Comparison of ENCODE assay signal across 17 cellular contexts in genomic region chr12:14946162-14946561, GRCh38. TPM values are rescaled to one million over a fixed set of nuclear protein-coding genes. Genes with fewer than 3 reads are reported as not detected.
DNase-seq lines count a peak whose midpoint lies in the region; ATAC-seq and TF ChIP-seq lines count a peak whose summit lies in the region.
"Had no signal": no experiment of that assay in that cellular context is flagged by ENCODE, and none has a peak within 500 bp of the region (broad histone marks: within the 10 kb centered on the region; RNA-seq: fewer than 3 reads in every experiment).

No MANE protein-coding gene starts in this region.

- no peaks in the 10 kb centered on the region for H3K9me3 Mint-ChIP-seq in activated CD4-positive, alpha-beta T cell treated with anti-CD3 and anti-CD28 coated beads, Interleukin-2, amount 10 ng/mL, durations not matched to agents 24 days and 14 days
- H3K9me3 Mint-ChIP-seq in activated CD8-positive, alpha-beta T cell treated with anti-CD3 and anti-CD28 coated beads, Interleukin-2, amount 10 ng/mL, durations not matched to agents 7 days and 5 days (ENCODE audit: insufficient read depth), result no peaks in the 10 kb centered on the region

- H3K4me3 Mint-ChIP-seq in activated CD4-positive, alpha-beta T cell treated with anti-CD3 and anti-CD28 coated beads, Interleukin-2, amount 10 ng/mL, durations not matched to agents 24 days and 14 days, result peak overlapping the region; percentile 15
- no peak overlapping the region for H3K4me3 Mint-ChIP-seq in activated CD8-positive, alpha-beta T cell treated with anti-CD3 and anti-CD28 coated beads, Interleukin-2, amount 10 ng/mL, durations not matched to agents 7 days and 5 days

- CTCF ChIA-PET in activated CD8-positive, alpha-beta T cell treated with anti-CD3 and anti-CD28 coated beads, Interleukin-2, amount 10 ng/mL, durations not matched to agents 7 days and 5 days (lab: Charles Lee), result interaction anchor here (1.0 kb wide), 1 partner anchor 10 kb away, joined by 7 read pairs; no protein-coding TSS in a partner anchor

- TF ChIP-seq CTCF in gastroesophageal sphincter (IDR thresholded peaks at IDR 0.05), result no peak
- TF ChIP-seq CTCF in suprapubic skin (IDR thresholded peaks at IDR 0.05), result no peak
- no peak for TF ChIP-seq CTCF in GM13976 (IDR thresholded peaks at IDR 0.05; ENCODE audit: borderline replicate concordance, control extremely low read depth, extremely low read depth, insufficient read depth, missing control alignments)

- TF ChIP-seq EP300 in gastroesophageal sphincter (IDR thresholded peaks at IDR 0.05) (no peak), suprapubic skin (IDR thresholded peaks at IDR 0.05) (no peak)

- intact Hi-C loops in activated CD4-positive, alpha-beta T cell treated with anti-CD3 and anti-CD28 coated beads, Interleukin-2, amount 10 ng/mL, durations not matched to agents 24 days and 14 days (cut with micrococcal nuclease), result no loop called here

- H3K27me3 Mint-ChIP-seq in activated CD4-positive, alpha-beta T cell treated with anti-CD3 and anti-CD28 coated beads, Interleukin-2, amount 10 ng/mL, durations not matched to agents 24 days and 14 days, result no peaks in the 10 kb centered on the region
- no peaks in the 10 kb centered on the region for H3K27me3 Mint-ChIP-seq in activated CD8-positive, alpha-beta T cell treated with anti-CD3 and anti-CD28 coated beads, Interleukin-2, amount 10 ng/mL, durations not matched to agents 7 days and 5 days (ENCODE audit: low read depth)

- no peak for ATAC-seq in activated CD8-positive, alpha-beta T cell treated with anti-CD3 and anti-CD28 coated beads, Interleukin-2, amount 10 ng/mL, durations not matched to agents 7 days and 5 days
- ATAC-seq in gastroesophageal sphincter, result no peak
- ATAC-seq in GM19395 (IDR thresholded peaks at IDR 0.05; ENCODE audit: unreplicated experiment), result no peak
- ATAC-seq: activated CD4-positive, CD25-positive, alpha-beta regulatory T cell treated with anti-CD3 and anti-CD28 coated beads, Interleukin-2, amount 50 U/mL, for 24 hours; foreskin keratinocyte; SK-N-SH treated with all-trans-retinoic acid at 6 μM for 48 hours had no signal

- H3K9me3 ChIP-seq in gastroesophageal sphincter, result no peaks in the 10 kb centered on the region
- no peaks in the 10 kb centered on the region for H3K9me3 ChIP-seq in suprapubic skin
- H3K9me3 ChIP-seq: sigmoid colon had no signal

- POLR2A ChIA-PET in activated CD8-positive, alpha-beta T cell treated with anti-CD3 and anti-CD28 coated beads, Interleukin-2, amount 10 ng/mL, durations not matched to agents 7 days and 5 days (lab: Charles Lee), result interaction anchor here (0.7 to 2.7 kb wide), 4 partner anchors 11 to 218 kb away, joined by 3 to 14 read pairs (median 7); no protein-coding TSS in a partner anchor

- H3K4me1 ChIP-seq in gastroesophageal sphincter (peaks cover 9 to 58% (median 16%) of the 10 kb centered on the region in 3 donors), suprapubic skin (peaks cover 51% of the 10 kb centered on the region)

- H3K27ac Mint-ChIP-seq in activated CD4-positive, alpha-beta T cell treated with anti-CD3 and anti-CD28 coated beads, Interleukin-2, amount 10 ng/mL, durations not matched to agents 24 days and 14 days, result peak overlapping the region; percentile 70
- peak overlapping the region; percentile 68 for H3K27ac Mint-ChIP-seq in activated CD8-positive, alpha-beta T cell treated with anti-CD3 and anti-CD28 coated beads, Interleukin-2, amount 10 ng/mL, durations not matched to agents 7 days and 5 days

- peaks cover 53% of the 10 kb centered on the region for H3K4me1 Mint-ChIP-seq in activated CD4-positive, alpha-beta T cell treated with anti-CD3 and anti-CD28 coated beads, Interleukin-2, amount 10 ng/mL, durations not matched to agents 24 days and 14 days
- peaks cover 68% of the 10 kb centered on the region for H3K4me1 Mint-ChIP-seq in activated CD8-positive, alpha-beta T cell treated with anti-CD3 and anti-CD28 coated beads, Interleukin-2, amount 10 ng/mL, durations not matched to agents 7 days and 5 days (ENCODE audit: low read depth)

- DNase-seq in activated CD4-positive, alpha-beta T cell treated with anti-CD3 and anti-CD28 coated beads, Interleukin-2, amount 10 ng/mL, durations not matched to agents 24 days and 14 days, result no peak
- no peak for DNase-seq in activated CD4-positive, alpha-beta T cell treated with anti-CD3 and anti-CD28 coated beads, Interleukin-2, amount 50 U/mL, for 48 hours
- no peak for DNase-seq in activated CD8-positive, alpha-beta T cell treated with anti-CD3 and anti-CD28 coated beads, Interleukin-2, amount 10 ng/mL, durations not matched to agents 7 days and 5 days
- DNase-seq in suprapubic skin (ENCODE audit: low spot score in 2 of 2) (no peak), GM13976 (ENCODE audit: low spot score) (no peak), G401 (ENCODE audit: low spot score) (no peak)
- DNase-seq: activated gamma-delta T cell treated with Interleukin-2 at 50 U/mL for 16 hours, foreskin keratinocyte, MM.1S, NCI-H2171 treated with DMSO at 0.1 percent for 48 hours, sigmoid colon, substantia nigra had no signal

- H3K4me3 ChIP-seq in gastroesophageal sphincter (no peak overlapping the region), suprapubic skin (no peak overlapping the region)
- H3K4me3 ChIP-seq: coronary artery, sigmoid colon had no signal

- H3K36me3 Mint-ChIP-seq in activated CD4-positive, alpha-beta T cell treated with anti-CD3 and anti-CD28 coated beads, Interleukin-2, amount 10 ng/mL, durations not matched to agents 24 days and 14 days (ENCODE audit: low read depth), result peaks cover 82% of the 10 kb centered on the region
- peaks cover 89% of the 10 kb centered on the region for H3K36me3 Mint-ChIP-seq in activated CD8-positive, alpha-beta T cell treated with anti-CD3 and anti-CD28 coated beads, Interleukin-2, amount 10 ng/mL, durations not matched to agents 7 days and 5 days (ENCODE audit: low read depth)

- 75 to 94% methylated on average over 2 of the region's 2 CpGs for WGBS in gastroesophageal sphincter (ENCODE audit: low coverage in 1 of 2), 2 donors
- 76% methylated on average over 2 of the region's 2 CpGs for whole genome bisulfite sequencing in suprapubic skin

- TF ChIP-seq POLR2A in gastroesophageal sphincter (IDR thresholded peaks at IDR 0.05) (no peak), suprapubic skin (IDR thresholded peaks at IDR 0.05) (no peak)

- H3K27ac ChIP-seq in gastroesophageal sphincter (peak overlapping the region in 3 of 4 donors; percentile 19 to 65 (median 49)), suprapubic skin (peak overlapping the region; percentile 59)
- H3K27ac ChIP-seq: foreskin keratinocyte had no signal

- in situ Hi-C loops in GM13976 (cut with MboI; ENCODE audit: low sequenced_read_pairs, unreplicated experiment) (no loop called here), G401 (cut with HindIII; ENCODE audit: low sequenced_read_pairs) (no loop called here)

- H3K36me3 ChIP-seq in gastroesophageal sphincter, result peaks cover 0 to 18% of the 10 kb centered on the region in 2 donors
- H3K36me3 ChIP-seq in suprapubic skin, result peaks cover 40% of the 10 kb centered on the region
- H3K36me3 ChIP-seq: sigmoid colon had no signal

- H3K27me3 ChIP-seq in gastroesophageal sphincter, result no peaks in the 10 kb centered on the region
- no peaks in the 10 kb centered on the region for H3K27me3 ChIP-seq in suprapubic skin
- H3K27me3 ChIP-seq: foreskin keratinocyte, sigmoid colon had no signal

RNA-seq across cellular contexts. Expression of gene ERP27, which starts 7.8 kb away (rescaled TPM):
- 1.5 and 1.8 TPM in 2 replicates for total RNA-seq in activated CD4-positive, alpha-beta T cell treated with anti-CD3 and anti-CD28 coated beads, Interleukin-2, amount 10 ng/mL, durations not matched to agents 24 days and 14 days
- 1 to 10 TPM; 7.9 to 8.7 TPM for total RNA-seq in activated CD8-positive, alpha-beta T cell treated with anti-CD3 and anti-CD28 coated beads, Interleukin-2, amount 10 ng/mL, durations not matched to agents 7 days and 5 days
- 1 to 10 TPM in 1 of 4 donors, under 1 TPM in 2, not detected in 1; 0.54 to 3.4 (median 0.96) TPM for total RNA-seq in gastroesophageal sphincter
- 1 to 10 TPM in 1 of 4 donors, under 1 TPM in 2, not detected in 1; 0.21 to 2.5 (median 0.91) TPM for total RNA-seq in suprapubic skin
- total RNA-seq in G401 (2014; rRNA removed; shearing (Covaris generic)), result not detected in 2 replicates
- total RNA-seq: sigmoid colon had no signal

RNA-seq across cellular contexts. Expression of gene ARHGDIB, which starts 15.2 kb away (rescaled TPM):
- total RNA-seq in activated CD4-positive, alpha-beta T cell treated with anti-CD3 and anti-CD28 coated beads, Interleukin-2, amount 10 ng/mL, durations not matched to agents 24 days and 14 days, result 452 TPM in 2 replicates
- total RNA-seq in activated CD8-positive, alpha-beta T cell treated with anti-CD3 and anti-CD28 coated beads, Interleukin-2, amount 10 ng/mL, durations not matched to agents 7 days and 5 days, result 1,000 to 10,000 TPM; 1,528 to 1,576 TPM
- 100 to 1,000 TPM in 1 of 4 donors, 10 to 100 TPM in 3; 22.4 to 108 (median 74.2) TPM for total RNA-seq in gastroesophageal sphincter
- 100 to 1,000 TPM in 1 of 4 donors, 10 to 100 TPM in 3; 74.7 to 109 (median 85.4) TPM for total RNA-seq in suprapubic skin
- total RNA-seq in G401 (2014; rRNA removed; shearing (Covaris generic)), result not detected in 2 replicates

RNA-seq across cellular contexts. Expression of gene PDE6H, which starts 26.7 kb away (rescaled TPM):
- not detected in 2 replicates for total RNA-seq in activated CD4-positive, alpha-beta T cell treated with anti-CD3 and anti-CD28 coated beads, Interleukin-2, amount 10 ng/mL, durations not matched to agents 24 days and 14 days
- under 1 TPM in 1 of 2 experiments, not detected in 1; 0.40 TPM for total RNA-seq in activated CD8-positive, alpha-beta T cell treated with anti-CD3 and anti-CD28 coated beads, Interleukin-2, amount 10 ng/mL, durations not matched to agents 7 days and 5 days
- not detected for total RNA-seq in gastroesophageal sphincter
- total RNA-seq in suprapubic skin, result not detected
- not detected in 2 replicates for total RNA-seq in G401 (2014; rRNA removed; shearing (Covaris generic))
- total RNA-seq: foreskin keratinocyte, sigmoid colon had no signal

Comparison
In these comparisons a context has a peak if more than half of its experiments do, and no peak if none do; other contexts are left out.
1. RNA of gene ARHGDIB, which starts 15.2 kb away (total RNA-seq): 1,528 to 1,576 TPM in activated CD8-positive, alpha-beta T cell treated with anti-CD3 and anti-CD28 coated beads, Interleukin-2, amount 10 ng/mL, durations not matched to agents 7 days and 5 days, 452 TPM in activated CD4-positive, alpha-beta T cell treated with anti-CD3 and anti-CD28 coated beads, Interleukin-2, amount 10 ng/mL, durations not matched to agents 24 days and 14 days, 74.7 to 109 TPM in suprapubic skin and 22.4 to 108 TPM in gastroesophageal sphincter; not detected in G401; every median in the first group is over 10 times any median in the second.